8 cellular contexts compared by ENCODE assay signal in genomic region chr17:16568541-16569357, GRCh38. TPM values are rescaled to one million over a fixed set of nuclear protein-coding genes. Genes with fewer than 3 reads are reported as not detected.
DNase-seq lines count a peak whose midpoint lies in the region; ATAC-seq and TF ChIP-seq lines count a peak whose summit lies in the region.

Gene ZNF287, minus strand, starts transcription at chr17:16569204. Its CDS starts 1,473 bp downstream, at chr17:16567731.

- DNase-seq in GM13976 (ENCODE audit: low spot score) (peak; percentile 99), NCI-H1694 treated with DMSO at 0.1 percent for 48 hours (lab: John Stamatoyannopoulos, UW) (peak; percentile 82), breast epithelium (ENCODE audit: low spot score in 2 of 2) (peak; percentile 84 to 89), Kasumi-1 (lab: John Stamatoyannopoulos, UW) (no peak)

- peak within 1 kb of the TSS; percentile 68 for H3K27ac ChIP-seq in VCaP
- peak within 1 kb of the TSS; percentile 58 for H3K27ac ChIP-seq in breast epithelium
- H3K27ac ChIP-seq in iPS-18a (ENCODE audit: low read length) = no peak within 1 kb of the TSS

- H3K4me1 ChIP-seq in breast epithelium = no peaks in the 10 kb centered on the region
- H3K4me1 ChIP-seq in iPS-18a (ENCODE audit: control insufficient read depth, low read depth, low read length) = no peaks in the 10 kb centered on the region
- H3K4me1 ChIP-seq in skeletal muscle satellite cell (ENCODE audit: control insufficient read depth, insufficient read depth, low read length) = peaks cover 6% of the 10 kb centered on the region

- H3K4me3 ChIP-seq in breast epithelium (peak within 1 kb of the TSS; percentile 60 to 85 (median 84)), iPS-18a (ENCODE audit: low read length) (peak within 1 kb of the TSS; percentile 73), skeletal muscle satellite cell (ENCODE audit: low read length) (peak within 1 kb of the TSS; percentile 82)

- in situ Hi-C loops in GM13976 (cut with MboI; ENCODE audit: low sequenced_read_pairs, unreplicated experiment) = no loop called here

- no peak within 1 kb of the TSS for H3K9ac ChIP-seq in iPS-18a (ENCODE audit: low read length)
- peak within 1 kb of the TSS; percentile 81 for H3K9ac ChIP-seq in skeletal muscle satellite cell (ENCODE audit: low read depth, low read length)

- H3K9me3 ChIP-seq in breast epithelium (no peaks in the 10 kb centered on the region), iPS-18a (ENCODE audit: control insufficient read depth, low read depth, low read length) (no peaks in the 10 kb centered on the region), skeletal muscle satellite cell (replicated peaks; ENCODE audit: low read length) (no peaks in the 10 kb centered on the region)

- H3K36me3 ChIP-seq in breast epithelium (no peaks in the 10 kb centered on the region), iPS-18a (ENCODE audit: control insufficient read depth, low read depth, low read length) (peaks cover 1% of the 10 kb centered on the region), skeletal muscle satellite cell (ENCODE audit: insufficient read depth, low read length) (peaks cover 14% of the 10 kb centered on the region)

- intact Hi-C loops in breast epithelium (cut with DNase I; ENCODE audit: low total_unique reads) = no loop called here

- ATAC-seq in HG02798 (IDR thresholded peaks at IDR 0.05; ENCODE audit: poor library complexity, unreplicated experiment) = peak; percentile 97

- peak; percentile 6 for TF ChIP-seq POLR2A in breast epithelium (IDR thresholded peaks at IDR 0.05)

- H3K4me2 ChIP-seq in skeletal muscle satellite cell (ENCODE audit: low read length) = peak within 1 kb of the TSS; percentile 93

- H3K27me3 ChIP-seq in breast epithelium (no peaks in the 10 kb centered on the region), iPS-18a (ENCODE audit: control insufficient read depth, insufficient read depth, low read length) (peaks cover 32% of the 10 kb centered on the region), skeletal muscle satellite cell (ENCODE audit: control insufficient read depth, insufficient read depth, low read length) (peaks cover 12% of the 10 kb centered on the region)

- TF ChIP-seq CTCF in GM13976 (IDR thresholded peaks at IDR 0.05; ENCODE audit: borderline replicate concordance, control extremely low read depth, extremely low read depth, insufficient read depth, missing control alignments) = no peak
- no peak for TF ChIP-seq CTCF in VCaP (conservative IDR thresholded peaks at IDR 0.05)
- TF ChIP-seq CTCF in breast epithelium (IDR thresholded peaks at IDR 0.05) = no peak

RNA-seq across cellular contexts. Expression of gene ZNF287, which starts in this region (rescaled TPM):
- 10 to 100 TPM in 1 of 3 donors, 1 to 10 TPM in 2; 6.2 to 12.1 (median 7.2) TPM for total RNA-seq in breast epithelium
- 6.1 and 7.0 TPM in 2 replicates for total RNA-seq in skeletal muscle satellite cell (2012; rRNA removed)

Comparison
In these comparisons a context has a peak if more than half of its experiments do, and no peak if none do; other contexts are left out.
1. DNase-seq: peak in GM13976 (single experiment), NCI-H1694 treated with DMSO at 0.1 percent for 48 hours (single experiment) and breast epithelium (2 of 2); none in Kasumi-1 (0 of 2).
2. Peak in every context shown above with its lines, with median percentiles within 50 percentile points of each other: H3K4me3 ChIP-seq.